ENCODE assay signal across 14 cellular contexts in genomic region chr1:62727656-62728396, GRCh38. TPM values are rescaled to one million over a fixed set of nuclear protein-coding genes. Genes with fewer than 3 reads are reported as not detected.
DNase-seq lines count a peak whose midpoint lies in the region; ATAC-seq and TF ChIP-seq lines count a peak whose summit lies in the region.
"Had no signal": no experiment of that assay in that cellular context is flagged by ENCODE, and none has a peak within 500 bp of the region (broad histone marks: within the 10 kb centered on the region; RNA-seq: fewer than 3 reads in every experiment).

No MANE protein-coding gene starts in this region.

- no peak overlapping the region for H3K18ac ChIP-seq in mesendoderm (ENCODE audit: low read length)

- no peak overlapping the region for H3K23ac ChIP-seq in mesendoderm (ENCODE audit: low read length)

- no peak overlapping the region for H4K8ac ChIP-seq in mesendoderm (ENCODE audit: low read depth, low read length)

- H3K36me3 ChIP-seq in mesendoderm (ENCODE audit: control insufficient read depth, insufficient read depth, low read length) (no peaks in the 10 kb centered on the region), prostate gland (no peaks in the 10 kb centered on the region)
- H3K36me3 ChIP-seq: cardiac muscle cell had no signal

- no peak overlapping the region for H4K5ac ChIP-seq in mesendoderm (ENCODE audit: low read length)

- DNase-seq in EL (peak; percentile 24), M059J (ENCODE audit: low read depth) (peak; percentile 41), caudate nucleus (lab: John Stamatoyannopoulos, UW) (peak in 3 of 61 donors; percentile 3 to 30 (median 11)), mesendoderm (peak; percentile 86), prostate gland (ENCODE audit: low spot score) (no peak)
- DNase-seq: activated CD4-positive, alpha-beta memory T cell treated with anti-CD3 and anti-CD28 coated beads for 36 hours; activated T-cell treated with anti-CD3 and anti-CD28 coated beads, Interleukin-2, amount 50 U/mL, for 24 hours; NCI-H1436; occipital lobe; stimulated activated CD4-positive, alpha-beta T cell treated with anti-CD3 and anti-CD28 coated beads, Interleukin-4, amount 100 ng/mL, for 1 hour had no signal

- no peaks in the 10 kb centered on the region for H3K79me1 ChIP-seq in mesendoderm (ENCODE audit: low read length)

- no peak overlapping the region for H3K9ac ChIP-seq in mesendoderm (ENCODE audit: low read length)

- no peaks in the 10 kb centered on the region for H3K27me3 ChIP-seq in mesendoderm (ENCODE audit: insufficient read depth, low read length, poor library complexity)
- no peaks in the 10 kb centered on the region for H3K27me3 ChIP-seq in prostate gland (replicated peaks; ENCODE audit: insufficient read depth)
- H3K27me3 ChIP-seq: cardiac muscle cell had no signal

- H2AK5ac ChIP-seq in mesendoderm (ENCODE audit: low read length): no peak overlapping the region

- no peak overlapping the region for H2BK15ac ChIP-seq in mesendoderm (replicated peaks; ENCODE audit: low read depth)

- no peak for TF ChIP-seq CTCF in prostate gland (IDR thresholded peaks at IDR 0.05)

- no CpG with 5 or more reads among the region's 5 CpGs for WGBS in mesendoderm (ENCODE audit: extremely low coverage, insufficient coverage, low lambda C conversion rate)
- 91% methylated on average over 5 of the region's 5 CpGs for WGBS in prostate gland

- intact Hi-C loops in prostate gland (cut with DNase I): no loop called here

- H3K9me3 ChIP-seq in prostate gland: no peaks in the 10 kb centered on the region

- H3K4me2 ChIP-seq in mesendoderm (ENCODE audit: low read length): no peak overlapping the region

- H2BK120ac ChIP-seq in mesendoderm (ENCODE audit: low read depth, low read length): no peak overlapping the region

- no peaks in the 10 kb centered on the region for H3K79me2 ChIP-seq in mesendoderm (ENCODE audit: control insufficient read depth, insufficient read depth, low read length)

- H2BK5ac ChIP-seq in mesendoderm (ENCODE audit: low read length): no peak overlapping the region

- H3K4me1 ChIP-seq in mesendoderm (ENCODE audit: control insufficient read depth, low read depth, low read length) (peaks cover 2% of the 10 kb centered on the region), prostate gland (replicated peaks) (no peaks in the 10 kb centered on the region)

- ATAC-seq in GM18519 (IDR thresholded peaks at IDR 0.05; ENCODE audit: low FRiP score, unreplicated experiment) (no peak), HG02885 (IDR thresholded peaks at IDR 0.05; ENCODE audit: poor library complexity, unreplicated experiment) (no peak)
- ATAC-seq: left lobe of liver had no signal

- peak overlapping the region; percentile 74 for H3K27ac ChIP-seq in caudate nucleus (ENCODE audit: low read depth, low read length)
- no peak overlapping the region for H3K27ac ChIP-seq in mesendoderm (ENCODE audit: low read depth, low read length)
- H3K27ac ChIP-seq in prostate gland: no peak overlapping the region
- H3K27ac ChIP-seq: cardiac muscle cell had no signal

- no peak for TF ChIP-seq POLR2A in prostate gland (IDR thresholded peaks at IDR 0.05)

- H3K56ac ChIP-seq in mesendoderm (ENCODE audit: low read length): no peak overlapping the region

- no peak overlapping the region for H3K4me3 ChIP-seq in mesendoderm (ENCODE audit: low read length)
- H3K4me3 ChIP-seq in prostate gland: no peak overlapping the region
- H3K4me3 ChIP-seq: cardiac muscle cell had no signal

- H3K4ac ChIP-seq in mesendoderm (ENCODE audit: low read depth, low read length): no peak overlapping the region

RNA-seq across cellular contexts. Expression of gene DOCK7, which starts 39.6 kb away (rescaled TPM):
- 22.6 and 48.4 TPM in 2 replicates for total RNA-seq in M059J (2014; rRNA removed; shearing (Covaris generic))
- 20.9 TPM for polyA plus RNA-seq in mesendoderm (2013, experiment 1 of 2)
- polyA plus RNA-seq in mesendoderm (2013, experiment 2 of 2): 17.9 TPM
- 10 to 100 TPM; 43.4 to 56.4 TPM for total RNA-seq in prostate gland

RNA-seq across cellular contexts. Expression of gene ATG4C, which starts 56.1 kb away (rescaled TPM):
- total RNA-seq in M059J (2014; rRNA removed; shearing (Covaris generic)): 9.5 and 12.1 TPM in 2 replicates
- 8.4 TPM for polyA plus RNA-seq in mesendoderm (2013, experiment 1 of 2)
- polyA plus RNA-seq in mesendoderm (2013, experiment 2 of 2): 8.8 TPM
- total RNA-seq in prostate gland: 10 to 100 TPM in 1 of 2 donors, 1 to 10 TPM in 1; 5.6 to 11.8 TPM
